In the genomic region with DNA sequence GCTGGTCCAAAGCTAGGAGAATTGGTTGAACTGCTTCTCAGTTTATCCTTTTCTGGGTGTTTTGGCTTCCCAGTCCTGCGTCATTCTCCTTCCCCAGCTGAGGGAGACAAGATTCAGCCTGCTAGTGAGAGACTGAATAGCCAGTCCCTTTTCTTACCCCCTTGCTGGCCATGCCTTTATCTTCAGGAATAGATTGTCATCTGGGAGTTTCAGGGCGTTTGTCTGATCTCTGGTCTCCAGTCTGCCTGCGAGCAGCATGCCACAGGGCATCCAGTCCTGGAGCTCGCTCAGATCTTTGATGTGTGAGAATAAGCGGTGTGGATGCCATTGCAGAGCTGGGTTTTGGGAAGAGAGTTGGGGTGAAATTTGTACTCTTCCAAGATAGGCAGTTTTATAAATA, we compare ENCODE assay signal across 1 cellular context.
TF ChIP-seq lines count a peak whose summit lies in the region.

No MANE protein-coding gene starts in this region.

TF ChIP-seq in SK-N-SH treated with all-trans-retinoic acid at 6 μM for 48 hours, 23 proteins besides CTCF, POLR2A, EP300 and RAD21 (continued from another document):
- TF ChIP-seq ZFP3 (CRISPR knock-in tag; IDR thresholded peaks at IDR 0.05) (no peak), PPARA (CRISPR knock-in tag; IDR thresholded peaks at IDR 0.05; ENCODE audit: borderline replicate concordance) (no peak), CSDC2 (CRISPR knock-in tag; IDR thresholded peaks at IDR 0.05) (no peak)
